Comparison of ENCODE assay signal across 8 cellular contexts in the genomic region with DNA sequence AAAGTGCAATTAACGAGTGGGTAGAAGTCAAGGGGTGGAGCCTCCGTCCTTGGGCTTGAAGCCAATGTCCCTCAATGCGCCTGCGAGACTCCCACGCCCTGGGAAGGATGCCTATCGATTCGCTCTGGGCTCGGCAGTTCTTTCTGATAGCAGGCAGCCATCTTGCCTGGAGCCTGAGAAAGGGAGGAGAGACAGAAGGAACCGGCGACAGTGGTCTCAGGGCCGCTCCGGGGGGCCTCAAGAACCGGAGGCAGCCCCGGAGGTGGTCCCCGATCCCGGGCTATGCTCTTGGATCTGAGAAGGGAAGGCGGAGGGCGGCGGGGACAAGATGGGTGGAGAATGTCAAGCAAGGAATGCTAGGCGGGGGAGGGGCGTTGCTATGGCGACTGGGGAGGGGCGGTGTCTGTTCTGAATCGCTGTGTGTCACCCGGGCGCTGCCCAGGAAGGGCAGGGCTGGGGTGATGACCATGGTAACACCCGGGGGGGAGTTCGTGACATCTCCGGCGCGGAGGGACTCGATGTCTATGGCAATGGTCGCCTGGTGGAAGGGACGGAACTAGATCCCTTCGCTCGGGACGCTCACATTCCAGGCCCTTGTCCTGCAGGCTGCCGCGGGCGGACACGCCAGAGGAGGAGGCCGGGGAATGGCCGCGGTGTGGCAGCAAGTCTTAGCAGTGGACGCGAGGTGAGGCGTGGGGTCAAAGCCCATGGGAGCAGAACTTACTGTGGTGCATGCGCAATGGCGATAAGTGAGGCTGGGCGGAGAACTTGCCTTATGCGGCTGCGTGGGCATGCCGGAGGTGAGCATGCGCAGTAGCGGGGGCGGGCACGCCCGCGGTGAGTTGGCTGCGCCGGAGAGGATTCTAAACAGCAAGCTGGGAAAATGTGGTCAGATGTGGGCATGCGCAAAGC. TPM values are rescaled to one million over a fixed set of nuclear protein-coding genes. Genes with fewer than 3 reads are reported as not detected.
DNase-seq lines count a peak whose midpoint lies in the region; ATAC-seq and TF ChIP-seq lines count a peak whose summit lies in the region.

A gene (plus strand): TSS at position 140 of the 912 bp plus-strand sequence. CDS start 505 bp downstream, at position 645.

- peaks cover 18% of the 10 kb centered on the region for H3K36me3 ChIP-seq in BJ (ENCODE audit: control insufficient read depth, insufficient read depth, low read length)
- H3K36me3 ChIP-seq in left lung = peaks cover 0 to 40% of the 10 kb centered on the region in 2 donors

- no peak for TF ChIP-seq CTCF in BJ (IDR thresholded peaks at IDR 0.05; ENCODE audit: insufficient read depth, low read depth, low read length)
- TF ChIP-seq CTCF in left lung (IDR thresholded peaks at IDR 0.05) = no peak

- intact Hi-C loops in left lung (cut with DNase I) = no loop called here

- DNase-seq in BJ (ENCODE audit: low read depth) = peak; percentile 82
- DNase-seq in NCI-H82 (lab: John Stamatoyannopoulos, UW) = peak; percentile 97
- peak; percentile 89 for DNase-seq in activated CD4-positive, alpha-beta T cell treated with anti-CD3 and anti-CD28 coated beads, Interleukin-2, amount 50 U/mL, for 48 hours
- DNase-seq in dermis blood vessel endothelial cell = peak; percentile 95
- DNase-seq in left lung = peak; percentile 93 to 94
- peak; percentile 88 for DNase-seq in stimulated activated CD4-positive, alpha-beta T cell treated with anti-CD3 and anti-CD28 coated beads, Interleukin-2, amount 100 ng/mL, for 4 hours (ENCODE audit: low read depth)

- no peaks in the 10 kb centered on the region for H3K9me3 ChIP-seq in left lung

- CTCF ChIA-PET in BJ (lab: Yijun Ruan, JAX) = no interaction called here

- H3K27me3 ChIP-seq in BJ (ENCODE audit: control insufficient read depth, insufficient read depth, low read length) = no peaks in the 10 kb centered on the region
- H3K27me3 ChIP-seq in left lung = no peaks in the 10 kb centered on the region

- peak; percentile 74 for ATAC-seq in GM19328 (IDR thresholded peaks at IDR 0.05; ENCODE audit: unreplicated experiment)
- peak; percentile 65 for ATAC-seq in HG03571 (IDR thresholded peaks at IDR 0.05; ENCODE audit: unreplicated experiment)
- ATAC-seq in left lung = peak; percentile 94

- H3K27ac ChIP-seq in left lung = peak within 1 kb of the TSS; percentile 96 to 99

- POLR2A ChIA-PET in BJ (lab: Charles Lee) = no interaction called here

- H3K4me3 ChIP-seq in BJ (ENCODE audit: low read depth, low read length) = peak within 1 kb of the TSS; percentile 83
- peak within 1 kb of the TSS; percentile 39 to 50 for H3K4me3 ChIP-seq in left lung

- peaks cover 0 to 8% of the 10 kb centered on the region in 2 donors for H3K4me1 ChIP-seq in left lung

RNA-seq across cellular contexts. Expression of the gene that starts here (rescaled TPM):
- 41.8 and 119 TPM in 2 replicates for polyA plus RNA-seq in BJ (2011; rRNA removed)
- polyA minus RNA-seq in BJ (2011; rRNA and poly(A)+ RNA removed) = 60.0 and 64.3 TPM in 2 replicates
- 137 and 143 TPM in 2 replicates for total RNA-seq in dermis blood vessel endothelial cell
- 100 to 1,000 TPM; 108 to 114 TPM for total RNA-seq in left lung

Comparison
In these comparisons a context has a peak if more than half of its experiments do, and no peak if none do; other contexts are left out.
1. Peak in every context shown above with its lines: DNase-seq, ATAC-seq, H3K4me3 ChIP-seq and H3K27ac ChIP-seq.